In genomic region chr11:64719406-64719805, GRCh38 we compare ENCODE assay signal across 27 cellular contexts. TPM values are rescaled to one million over a fixed set of nuclear protein-coding genes. Genes with fewer than 3 reads are reported as not detected.
"Had no signal": no experiment of that assay in that cellular context is flagged by ENCODE, and none has a peak within 500 bp of the region (broad histone marks: within the 10 kb centered on the region; RNA-seq: fewer than 3 reads in every experiment).

No MANE protein-coding gene starts in this region.

- H3K4me3 Mint-ChIP-seq: memory B cell; natural killer cell; stimulated activated effector memory CD8-positive, alpha-beta T cell treated with anti-CD3 and anti-CD28 coated beads, Interleukin-12 subunit alpha, Interleukin-12 subunit beta, amount 100 ng/mL, for 72 hours; type B pancreatic cell had no signal

- ATAC-seq: esophagus mucosa; gastrocnemius medialis; left lobe of liver; natural killer cell; sciatic nerve; stimulated activated effector memory CD8-positive, alpha-beta T cell treated with anti-CD3 and anti-CD28 coated beads, Interleukin-12 subunit alpha, Interleukin-12 subunit beta, amount 100 ng/mL, for 72 hours had no signal

- H3K27ac Mint-ChIP-seq: memory B cell; natural killer cell; neural progenitor cell; stimulated activated effector memory CD8-positive, alpha-beta T cell treated with anti-CD3 and anti-CD28 coated beads, Interleukin-12 subunit alpha, Interleukin-12 subunit beta, amount 100 ng/mL, for 72 hours; type B pancreatic cell had no signal

- H3K36me3 ChIP-seq: gastrocnemius medialis, neural progenitor cell, prostate gland, right atrium auricular region, stomach, thyroid gland, uterus had no signal

- H3K9me3 Mint-ChIP-seq: memory B cell; natural killer cell; neural progenitor cell; stimulated activated effector memory CD8-positive, alpha-beta T cell treated with anti-CD3 and anti-CD28 coated beads, Interleukin-12 subunit alpha, Interleukin-12 subunit beta, amount 100 ng/mL, for 72 hours; type B pancreatic cell had no signal

- DNase-seq: effector CD4-positive, alpha-beta T cell; foreskin fibroblast; gastrocnemius medialis; head of caudate nucleus; kidney; natural killer cell; nucleus accumbens; stimulated activated CD4-positive, alpha-beta T cell treated with anti-CD3 and anti-CD28 coated beads, Interleukin-2, amount 100 ng/mL, for 24 hours; stimulated activated CD4-positive, alpha-beta T cell treated with anti-CD3 and anti-CD28 coated beads, Interleukin-4, amount 100 ng/mL, for 24 hours; stimulated activated naive CD4-positive, alpha-beta T cell treated with Interleukin-2 at 50 U/mL for 16 hours; stomach; thyroid gland; uterus had no signal

- H3K27me3 ChIP-seq: thyroid gland had no signal

- H3K27ac ChIP-seq: epithelial cell of prostate, gastrocnemius medialis, neural progenitor cell, prostate gland, right atrium auricular region, stomach, thyroid gland, uterus had no signal

- H3K9me3 ChIP-seq: gastrocnemius medialis, prostate gland, right atrium auricular region, stomach, thyroid gland, uterus had no signal

- H3K4me1 ChIP-seq: neural progenitor cell, prostate gland, thyroid gland, uterus had no signal

- H3K4me3 ChIP-seq: dorsolateral prefrontal cortex, gastrocnemius medialis, lung, neural progenitor cell, prostate gland, right atrium auricular region, smooth muscle cell, stomach, thyroid gland, uterus had no signal

- H3K36me3 Mint-ChIP-seq: memory B cell; natural killer cell; neural progenitor cell; stimulated activated effector memory CD8-positive, alpha-beta T cell treated with anti-CD3 and anti-CD28 coated beads, Interleukin-12 subunit alpha, Interleukin-12 subunit beta, amount 100 ng/mL, for 72 hours; type B pancreatic cell had no signal

RNA-seq across cellular contexts. Expression of gene NRXN2, which starts 3.6 kb away (rescaled TPM):
- total RNA-seq: glomerular endothelial cell had no signal

RNA-seq across cellular contexts. Expression of gene PYGM, which starts 40.4 kb away (rescaled TPM):
- total RNA-seq: glomerular endothelial cell had no signal
